15 cellular contexts compared by ENCODE assay signal in the genomic region with DNA sequence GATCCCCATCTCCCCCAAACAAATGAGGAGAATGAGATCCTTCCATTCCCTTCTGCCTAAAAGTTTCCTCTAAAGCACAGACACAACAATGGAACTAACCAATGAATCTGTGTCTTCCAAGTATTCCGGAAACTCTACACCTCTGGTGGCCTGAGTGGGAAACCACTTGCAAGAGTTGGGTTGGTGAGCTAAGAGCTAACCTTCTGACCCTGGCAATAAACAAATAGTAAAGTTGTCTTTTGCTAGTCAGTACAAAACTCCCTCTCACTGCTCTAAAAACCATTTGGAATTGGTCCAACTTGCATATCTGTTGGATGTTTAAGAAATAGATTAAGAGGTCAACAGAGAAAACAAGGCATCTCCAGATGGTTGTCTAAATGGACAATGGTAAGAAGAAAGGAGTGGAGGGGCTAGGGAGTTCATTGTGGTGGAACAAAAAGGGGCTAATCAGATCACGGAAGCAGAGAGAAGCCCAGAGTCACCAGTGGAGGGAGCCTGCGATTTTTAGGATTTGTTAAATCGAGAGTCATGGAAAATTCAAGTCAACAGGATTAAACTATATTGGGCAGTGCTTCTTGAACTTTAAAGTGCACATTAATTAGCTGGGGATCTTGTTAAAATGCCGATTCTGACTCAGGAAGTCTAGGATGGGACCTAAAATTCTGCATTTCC.
DNase-seq lines count a peak whose midpoint lies in the region; ATAC-seq and TF ChIP-seq lines count a peak whose summit lies in the region.
"Had no signal": no experiment of that assay in that cellular context is flagged by ENCODE, and none has a peak within 500 bp of the region (broad histone marks: within the 10 kb centered on the region; RNA-seq: fewer than 3 reads in every experiment).

No MANE protein-coding gene starts in this region.

- H3K27me3 ChIP-seq in AG04450 (ENCODE audit: control insufficient read depth, insufficient read depth, low read length) (peaks cover 21% of the 10 kb centered on the region), HAP-1 (ENCODE audit: low read depth) (no peaks in the 10 kb centered on the region), mammary epithelial cell (ENCODE audit: insufficient read depth, low read length) (no peaks in the 10 kb centered on the region), ascending aorta (no peaks in the 10 kb centered on the region), adrenal gland (no peaks in the 10 kb centered on the region)
- H3K27me3 ChIP-seq: SJSA1 had no signal

- H3K9me3 Mint-ChIP-seq in WTC11 (no peaks in the 10 kb centered on the region), immature natural killer cell (no peaks in the 10 kb centered on the region)

- no peak for TF ChIP-seq POLR2A in adrenal gland (IDR thresholded peaks at IDR 0.05)

- H3K27me3 Mint-ChIP-seq in WTC11 (ENCODE audit: low read depth), result no peaks in the 10 kb centered on the region
- peaks cover 0 to 15% (median 6%) of the 10 kb centered on the region in 3 donors for H3K27me3 Mint-ChIP-seq in immature natural killer cell (ENCODE audit: low read depth in 3 of 3)

- intact Hi-C loops in mammary epithelial cell (cut with micrococcal nuclease), result no loop called here
- intact Hi-C loops in ascending aorta (cut with DNase I), result no loop called here
- intact Hi-C loops in adrenal gland (cut with DNase I), result no loop called here

- CTCF ChIA-PET in AG04450 (lab: Charles Lee) (interaction anchor here (1.4 to 1.7 kb wide), 2 partner anchors 239 to 343 kb away, joined by 3 to 4 read pairs; no protein-coding TSS in a partner anchor), WTC11 (lab: Charles Lee) (interaction anchor here (1.0 to 1.9 kb wide), 4 partner anchors 14 to 225 kb away, joined by 3 to 11 read pairs (median 5); no protein-coding TSS in a partner anchor), mammary epithelial cell (lab: Charles Lee; ENCODE audit: low non-redundant PET) (no interaction called here)

- no peak overlapping the region for H2AFZ ChIP-seq in mammary epithelial cell (ENCODE audit: low read depth, low read length)
- H2AFZ ChIP-seq: parathyroid adenoma had no signal

- TF ChIP-seq CTCF in AG04450 (IDR thresholded peaks at IDR 0.05; ENCODE audit: low read depth, low read length) (0 out of 2 replicates have a peak, but pooled peaks have one; percentile 20), WTC11 (IDR thresholded peaks at IDR 0.05) (no peak), mammary epithelial cell (conservative IDR thresholded peaks at IDR 0.05 in 1 of 2, IDR thresholded peaks at IDR 0.05 in 1 of 2; ENCODE audit: extremely low read depth in 1 of 2, insufficient read depth in 1 of 2, low read depth in 1 of 2, low read length in 2 of 2) (no peak), ascending aorta (IDR thresholded peaks at IDR 0.05) (no peak), adrenal gland (IDR thresholded peaks at IDR 0.05) (no peak)

- no peak overlapping the region for H3K9ac ChIP-seq in mammary epithelial cell (ENCODE audit: insufficient read depth, low read length)
- H3K9ac ChIP-seq: KMS-11, parathyroid adenoma had no signal

- H3K36me3 ChIP-seq in HAP-1 (replicated peaks) (no peaks in the 10 kb centered on the region), mammary epithelial cell (ENCODE audit: insufficient read depth, low read length) (no peaks in the 10 kb centered on the region), ascending aorta (no peaks in the 10 kb centered on the region), adrenal gland (replicated peaks in 1 of 2) (no peaks in the 10 kb centered on the region)
- H3K36me3 ChIP-seq: SJSA1 had no signal

- no peak for DNase-seq in AG04450 (ENCODE audit: low read depth, low spot score)
- DNase-seq in HAP-1 (ENCODE audit: low spot score in 2 of 2), result peak; percentile 40 to 46
- no peak for DNase-seq in WTC11 (ENCODE audit: low spot score)
- DNase-seq in iPS-NIHi7 (ENCODE audit: extremely low spot score), result peak; percentile 37
- no peak for DNase-seq in mammary epithelial cell
- DNase-seq in ascending aorta (ENCODE audit: low spot score in 2 of 2), result no peak
- no peak for DNase-seq in adrenal gland
- DNase-seq in immature natural killer cell, result no peak
- DNase-seq: activated naive CD4-positive, alpha-beta T cell; DMS53; effector CD4-positive, alpha-beta T cell; NCI-H146 had no signal

- H3K4me3 Mint-ChIP-seq in WTC11 (no peak overlapping the region), immature natural killer cell (peak overlapping the region in 1 of 5 donors; percentile 33)

- H3K4me1 ChIP-seq in HAP-1, result peaks cover 19% of the 10 kb centered on the region
- H3K4me1 ChIP-seq in mammary epithelial cell (ENCODE audit: insufficient read depth, low read length), result no peaks in the 10 kb centered on the region
- H3K4me1 ChIP-seq in ascending aorta, result no peaks in the 10 kb centered on the region
- no peaks in the 10 kb centered on the region for H3K4me1 ChIP-seq in adrenal gland (replicated peaks in 1 of 2)
- H3K4me1 ChIP-seq: parathyroid adenoma had no signal

- H3K79me2 ChIP-seq in mammary epithelial cell (ENCODE audit: insufficient read depth, low read length), result no peaks in the 10 kb centered on the region
- H3K79me2 ChIP-seq: parathyroid adenoma had no signal

- H3K27ac ChIP-seq in AG04450 (ENCODE audit: low read depth, low read length), result no peak overlapping the region
- no peak overlapping the region for H3K27ac ChIP-seq in mammary epithelial cell (ENCODE audit: insufficient read depth, low read depth, low read length)
- H3K27ac ChIP-seq in ascending aorta, result no peak overlapping the region
- no peak overlapping the region for H3K27ac ChIP-seq in adrenal gland
- H3K27ac ChIP-seq: KMS-11, parathyroid adenoma, SJSA1 had no signal

- 76% methylated on average over 5 of the region's 5 CpGs for WGBS in mammary epithelial cell (ENCODE audit: low coverage, missing lambda C conversion rate)
- WGBS in adrenal gland, 4 donors, result 79 to 86% (median 84%) methylated on average over 5 of the region's 5 CpGs

- H3K36me3 Mint-ChIP-seq in WTC11, result no peaks in the 10 kb centered on the region
- H3K36me3 Mint-ChIP-seq in immature natural killer cell, result no peaks in the 10 kb centered on the region

- in situ Hi-C loops in HAP-1 (cut with MboI; ENCODE audit: low sequenced_read_pairs) (no loop called here), mammary epithelial cell (cut with MboI; ENCODE audit: low sequenced_read_pairs in 2 of 2) (no loop called here)

- H3K4me1 Mint-ChIP-seq in WTC11 (peaks cover 33% of the 10 kb centered on the region), immature natural killer cell (no peaks in the 10 kb centered on the region)

- H4K20me1 ChIP-seq in mammary epithelial cell (ENCODE audit: insufficient read depth, low read length), result no peaks in the 10 kb centered on the region

- dilution Hi-C loops in mammary epithelial cell (cut with HindIII; ENCODE audit: low sequenced_read_pairs), result no loop called here

- peak; percentile 52 for ATAC-seq in WTC11

- H3K9me3 ChIP-seq in AG04450 (ENCODE audit: control insufficient read depth, insufficient read depth, low read length), result no peaks in the 10 kb centered on the region
- H3K9me3 ChIP-seq in HAP-1, result no peaks in the 10 kb centered on the region
- no peaks in the 10 kb centered on the region for H3K9me3 ChIP-seq in mammary epithelial cell (replicated peaks; ENCODE audit: insufficient read depth, low read length)
- no peaks in the 10 kb centered on the region for H3K9me3 ChIP-seq in ascending aorta
- no peaks in the 10 kb centered on the region for H3K9me3 ChIP-seq in adrenal gland (replicated peaks in 1 of 3)
- H3K9me3 ChIP-seq: SJSA1 had no signal

- POLR2A ChIA-PET in AG04450 (lab: Yijun Ruan, JAX) (no interaction called here), WTC11 (lab: Charles Lee) (no interaction called here)

- H3K27ac Mint-ChIP-seq in WTC11 (no peak overlapping the region), immature natural killer cell (no peak overlapping the region)

- no TSS peak for BruUV-seq in mammary epithelial cell (replicated peaks; lab: Mats Ljungman, UMichigan)

- H3K4me2 ChIP-seq in mammary epithelial cell (ENCODE audit: insufficient read depth, low read depth, low read length), result no peak overlapping the region
- H3K4me2 ChIP-seq: KMS-11 had no signal

- H3K4me3 ChIP-seq in AG04450 (ENCODE audit: low read depth, low read length) (no peak overlapping the region), HAP-1 (no peak overlapping the region), mammary epithelial cell (replicated peaks in 1 of 3; ENCODE audit: insufficient read depth in 1 of 3, low read depth in 2 of 3, low read length in 3 of 3) (no peak overlapping the region), ascending aorta (no peak overlapping the region), adrenal gland (no peak overlapping the region)
- H3K4me3 ChIP-seq: SJSA1 had no signal

TF ChIP-seq in WTC11, 78 proteins besides CTCF, POLR2A, EP300 and RAD21:
- TF ChIP-seq, protein P1, sequence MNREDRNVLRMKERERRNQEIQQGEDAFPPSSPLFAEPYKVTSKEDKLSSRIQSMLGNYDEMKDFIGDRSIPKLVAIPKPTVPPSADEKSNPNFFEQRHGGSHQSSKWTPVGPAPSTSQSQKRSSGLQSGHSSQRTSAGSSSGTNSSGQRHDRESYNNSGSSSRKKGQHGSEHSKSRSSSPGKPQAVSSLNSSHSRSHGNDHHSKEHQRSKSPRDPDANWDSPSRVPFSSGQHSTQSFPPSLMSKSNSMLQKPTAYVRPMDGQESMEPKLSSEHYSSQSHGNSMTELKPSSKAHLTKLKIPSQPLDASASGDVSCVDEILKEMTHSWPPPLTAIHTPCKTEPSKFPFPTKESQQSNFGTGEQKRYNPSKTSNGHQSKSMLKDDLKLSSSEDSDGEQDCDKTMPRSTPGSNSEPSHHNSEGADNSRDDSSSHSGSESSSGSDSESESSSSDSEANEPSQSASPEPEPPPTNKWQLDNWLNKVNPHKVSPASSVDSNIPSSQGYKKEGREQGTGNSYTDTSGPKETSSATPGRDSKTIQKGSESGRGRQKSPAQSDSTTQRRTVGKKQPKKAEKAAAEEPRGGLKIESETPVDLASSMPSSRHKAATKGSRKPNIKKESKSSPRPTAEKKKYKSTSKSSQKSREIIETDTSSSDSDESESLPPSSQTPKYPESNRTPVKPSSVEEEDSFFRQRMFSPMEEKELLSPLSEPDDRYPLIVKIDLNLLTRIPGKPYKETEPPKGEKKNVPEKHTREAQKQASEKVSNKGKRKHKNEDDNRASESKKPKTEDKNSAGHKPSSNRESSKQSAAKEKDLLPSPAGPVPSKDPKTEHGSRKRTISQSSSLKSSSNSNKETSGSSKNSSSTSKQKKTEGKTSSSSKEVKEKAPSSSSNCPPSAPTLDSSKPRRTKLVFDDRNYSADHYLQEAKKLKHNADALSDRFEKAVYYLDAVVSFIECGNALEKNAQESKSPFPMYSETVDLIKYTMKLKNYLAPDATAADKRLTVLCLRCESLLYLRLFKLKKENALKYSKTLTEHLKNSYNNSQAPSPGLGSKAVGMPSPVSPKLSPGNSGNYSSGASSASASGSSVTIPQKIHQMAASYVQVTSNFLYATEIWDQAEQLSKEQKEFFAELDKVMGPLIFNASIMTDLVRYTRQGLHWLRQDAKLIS (CRISPR knock-in tag; IDR thresholded peaks at IDR 0.05; ENCODE audit: borderline replicate concordance), result no peak
- TF ChIP-seq NFATC4 (CRISPR knock-in tag; IDR thresholded peaks at IDR 0.05), result no peak
- no peak for TF ChIP-seq EMX1 (CRISPR knock-in tag; IDR thresholded peaks at IDR 0.05)
- no peak for TF ChIP-seq JAZF1 (CRISPR knock-in tag; IDR thresholded peaks at IDR 0.05)
- TF ChIP-seq NR2C2 (CRISPR knock-in tag; IDR thresholded peaks at IDR 0.05), result no peak
TF ChIP-seq in WTC11: peak in this region for 0.

Comparison
In these comparisons a context has a peak if more than half of its experiments do, and no peak if none do; other contexts are left out.
1. DNase-seq: peak in HAP-1 (2 of 2) and iPS-NIHi7 (single experiment); none in AG04450 (single experiment), WTC11 (single experiment), mammary epithelial cell (single experiment), ascending aorta (0 of 2), adrenal gland (0 of 7) and immature natural killer cell (0 of 3).